In genomic region chr1:148280831-148281572, GRCh38 we compare ENCODE assay signal across 8 cellular contexts.
DNase-seq lines count a peak whose midpoint lies in the region; ATAC-seq, FAIRE-seq and TF ChIP-seq lines count a peak whose summit lies in the region.
"Not testable (repeated sequence)": the region's sequence is repeated elsewhere in the genome, so short reads cannot be mapped to it uniquely, and the experiment has no call there.

No MANE protein-coding gene starts in this region.

- CTCF ChIA-PET in CD4-positive, alpha-beta memory T cell (lab: Charles Lee; ENCODE audit: partially characterized antibody) = interaction anchor here (1.7 kb wide), 1 partner anchor 22 kb away, joined by 8 read pairs; no protein-coding TSS in a partner anchor
- CTCF ChIA-PET in GM12878 (lab: Yijun Ruan, JAX) = not testable (repeated sequence)

- TF ChIP-seq RAD21 in GM12878 (IDR thresholded peaks at IDR 0.05; ENCODE audit: insufficient read depth, low read depth, low read length) = not testable (repeated sequence)

- not testable (repeated sequence) for H4K20me1 ChIP-seq in GM12878 (ENCODE audit: control insufficient read depth, insufficient read depth)

- H3K4me2 ChIP-seq in GM12878 (ENCODE audit: control insufficient read depth, insufficient read depth) = peak overlapping the region; percentile 89

- H3K4me1 ChIP-seq in CD4-positive, alpha-beta memory T cell (ENCODE audit: insufficient read depth, low read length) = peaks cover 11% of the 10 kb centered on the region
- H3K4me1 ChIP-seq in GM12878 (ENCODE audit: control insufficient read depth, insufficient read depth, low read length) = not testable (repeated sequence)
- H3K4me1 ChIP-seq in foreskin keratinocyte (peaks cover 23% of the 10 kb centered on the region), mononuclear cell (ENCODE audit: insufficient read depth, low read length) (peaks cover 15% of the 10 kb centered on the region)

- RAD21 ChIA-PET in GM12878 (lab: Charles Lee; ENCODE audit: unreplicated experiment) = not testable (repeated sequence)

- SMC1A ChIA-PET in GM12878 (lab: Charles Lee; ENCODE audit: uncharacterized antibody, unreplicated experiment) = not testable (repeated sequence)

- ATAC-seq in GM21447 (IDR thresholded peaks at IDR 0.05; ENCODE audit: unreplicated experiment) (peak; percentile 73), HG03103 (IDR thresholded peaks at IDR 0.05; ENCODE audit: low read depth, unreplicated experiment) (peak; percentile 73), SK-N-SH treated with all-trans-retinoic acid at 6 μM for 48 hours (peak; percentile 87), GM12878 (peak; percentile 95), foreskin keratinocyte (peak; percentile 85)
- peak; percentile 93 for ATAC-seq in stimulated activated effector memory CD8-positive, alpha-beta T cell treated with anti-CD3 and anti-CD28 coated beads, Interleukin-12 subunit alpha, Interleukin-12 subunit beta, amount 100 ng/mL, for 72 hours

- WGBS in GM12878 (ENCODE audit: insufficient coverage, insufficient replicate concordance, low lambda C conversion rate, missing lambda C conversion rate) = no CpG with 5 or more reads among the region's 50 CpGs

- not testable (repeated sequence) for H3K79me2 ChIP-seq in GM12878 (ENCODE audit: control insufficient read depth, insufficient read depth, low read length)

- H2AFZ ChIP-seq in GM12878 (ENCODE audit: control insufficient read depth, low read depth, low read length) = not testable (repeated sequence)

- peak overlapping the region in 7 of 8 donors; percentile 84 to 94 (median 91) for H3K4me3 Mint-ChIP-seq in CD4-positive, alpha-beta memory T cell
- peak overlapping the region; percentile 72 for H3K4me3 Mint-ChIP-seq in stimulated activated effector memory CD8-positive, alpha-beta T cell treated with anti-CD3 and anti-CD28 coated beads, Interleukin-12 subunit alpha, Interleukin-12 subunit beta, amount 100 ng/mL, for 72 hours

- POLR2A ChIA-PET in CD4-positive, alpha-beta memory T cell (lab: Charles Lee; ENCODE audit: partially characterized antibody); GM12878 (lab: Charles Lee): not testable (repeated sequence)

- not testable (repeated sequence) for H3K36me3 Mint-ChIP-seq in CD4-positive, alpha-beta memory T cell
- peaks cover 13% of the 10 kb centered on the region for H3K36me3 Mint-ChIP-seq in stimulated activated effector memory CD8-positive, alpha-beta T cell treated with anti-CD3 and anti-CD28 coated beads, Interleukin-12 subunit alpha, Interleukin-12 subunit beta, amount 100 ng/mL, for 72 hours

- not testable (repeated sequence) for TF ChIP-seq POLR2A in GM12878 (IDR thresholded peaks at IDR 0.05; ENCODE audit: low read depth, low read length)

- H3K9ac ChIP-seq in GM12878 (ENCODE audit: control insufficient read depth, insufficient read depth, low read length) = not testable (repeated sequence)

- H3K9me3 Mint-ChIP-seq in CD4-positive, alpha-beta memory T cell = peaks cover 0 to 12% (median 0%) of the 10 kb centered on the region in 8 donors
- not testable (repeated sequence) for H3K9me3 Mint-ChIP-seq in stimulated activated effector memory CD8-positive, alpha-beta T cell treated with anti-CD3 and anti-CD28 coated beads, Interleukin-12 subunit alpha, Interleukin-12 subunit beta, amount 100 ng/mL, for 72 hours

- peak overlapping the region in 1 of 2 donors; percentile 52 for H3K4me3 ChIP-seq in CD4-positive, alpha-beta memory T cell (ENCODE audit: low read length in 2 of 2)
- H3K4me3 ChIP-seq in GM12878 = not testable (repeated sequence)
- peak overlapping the region; percentile 23 for H3K4me3 ChIP-seq in mononuclear cell (ENCODE audit: low read length)

- not testable (repeated sequence) for H3K27ac ChIP-seq in CD4-positive, alpha-beta memory T cell (ENCODE audit: low read depth, low read length); GM12878 (ENCODE audit: control insufficient read depth, insufficient read depth); foreskin keratinocyte

- peaks cover 12 to 14% of the 10 kb centered on the region in 2 donors for H3K27me3 Mint-ChIP-seq in CD4-positive, alpha-beta memory T cell

- H3K36me3 ChIP-seq in CD4-positive, alpha-beta memory T cell (ENCODE audit: insufficient read depth, low read length); GM12878 (ENCODE audit: control insufficient read depth in 2 of 2, insufficient read depth in 2 of 2, low read length in 1 of 2): not testable (repeated sequence)

- not testable (repeated sequence) for H3K27me3 ChIP-seq in CD4-positive, alpha-beta memory T cell (ENCODE audit: insufficient read depth, low read length); GM12878 (replicated peaks in 1 of 2; ENCODE audit: control insufficient read depth in 2 of 2, insufficient read depth in 2 of 2, low read length in 1 of 2); foreskin keratinocyte
- H3K27me3 ChIP-seq in mononuclear cell (ENCODE audit: insufficient read depth, low read length) = peaks cover 27% of the 10 kb centered on the region

- BruUV-seq in GM12878 (replicated peaks; lab: Mats Ljungman, UMichigan) = not testable (repeated sequence)

- not testable (repeated sequence) for FAIRE-seq in GM12878 (lab: Jason Lieb, UNC)

- not testable (repeated sequence) for TF ChIP-seq CTCF in GM12878 (IDR thresholded peaks at IDR 0.05 in 2 of 3, conservative IDR thresholded peaks at IDR 0.05 in 1 of 3; ENCODE audit: control insufficient read depth in 2 of 3, extremely low read depth in 1 of 3, insufficient read depth in 1 of 3, low read depth in 3 of 3, low read length in 3 of 3); foreskin keratinocyte (conservative IDR thresholded peaks at IDR 0.05)

- in situ Hi-C loops in GM12878 (cut with MboI) = not testable (repeated sequence)

- DNase-seq in CD4-positive, alpha-beta memory T cell; GM12878 (ENCODE audit: low read depth, low spot score); foreskin keratinocyte; stimulated activated effector memory CD8-positive, alpha-beta T cell treated with anti-CD3 and anti-CD28 coated beads, Interleukin-12 subunit alpha, Interleukin-12 subunit beta, amount 100 ng/mL, for 72 hours (ENCODE audit: low spot score in 2 of 2): not testable (repeated sequence)

- H3K9me3 ChIP-seq in CD4-positive, alpha-beta memory T cell (ENCODE audit: control insufficient read depth in 1 of 2, low read length in 2 of 2); GM12878 (replicated peaks; ENCODE audit: control insufficient read depth, insufficient read depth, low read length); mononuclear cell (ENCODE audit: low read depth, low read length): not testable (repeated sequence)

- H3K4me1 Mint-ChIP-seq in CD4-positive, alpha-beta memory T cell = peaks cover 3 to 12% (median 7%) of the 10 kb centered on the region in 4 donors
- H3K4me1 Mint-ChIP-seq in stimulated activated effector memory CD8-positive, alpha-beta T cell treated with anti-CD3 and anti-CD28 coated beads, Interleukin-12 subunit alpha, Interleukin-12 subunit beta, amount 100 ng/mL, for 72 hours = peaks cover 12% of the 10 kb centered on the region

- not testable (repeated sequence) for TF ChIP-seq EP300 in GM12878 (IDR thresholded peaks at IDR 0.05; ENCODE audit: borderline replicate concordance in 1 of 2, control insufficient read depth in 1 of 2, low read depth in 2 of 2, low read length in 2 of 2)

- intact Hi-C loops in CD4-positive, alpha-beta memory T cell (cut with micrococcal nuclease); GM12878 (cut with micrococcal nuclease; ENCODE audit: unreplicated experiment): not testable (repeated sequence)

- peak overlapping the region in 4 of 7 donors; percentile 57 to 97 (median 83) for H3K27ac Mint-ChIP-seq in CD4-positive, alpha-beta memory T cell
- H3K27ac Mint-ChIP-seq in stimulated activated effector memory CD8-positive, alpha-beta T cell treated with anti-CD3 and anti-CD28 coated beads, Interleukin-12 subunit alpha, Interleukin-12 subunit beta, amount 100 ng/mL, for 72 hours = not testable (repeated sequence)
